18 cellular contexts compared by ENCODE assay signal in the genomic region with DNA sequence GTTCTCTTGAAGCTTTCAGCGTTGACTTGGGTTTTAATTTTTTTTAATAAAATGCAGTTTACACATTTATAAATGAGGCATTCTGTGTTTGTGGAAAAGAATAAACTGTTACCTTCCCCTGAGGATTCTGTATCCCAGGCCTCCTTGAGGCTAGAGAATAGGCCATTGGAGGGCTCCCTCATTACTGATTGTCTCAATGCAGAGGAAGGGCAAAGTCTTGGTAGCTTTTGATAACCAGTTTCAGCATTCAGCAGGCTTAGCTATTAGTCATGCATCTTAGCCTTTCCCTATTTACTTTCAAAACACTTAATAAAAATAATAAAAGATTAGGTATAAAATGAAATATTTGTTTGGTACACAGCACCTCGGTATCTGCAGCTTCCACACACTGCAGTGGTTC. TPM values are rescaled to one million over a fixed set of nuclear protein-coding genes. Genes with fewer than 3 reads are reported as not detected.
DNase-seq lines count a peak whose midpoint lies in the region; ATAC-seq, FAIRE-seq and TF ChIP-seq lines count a peak whose summit lies in the region.
"Had no signal": no experiment of that assay in that cellular context is flagged by ENCODE, and none has a peak within 500 bp of the region (broad histone marks: within the 10 kb centered on the region; RNA-seq: fewer than 3 reads in every experiment).

No MANE protein-coding gene starts in this region.

- intact Hi-C loops in HepG2 (cut with micrococcal nuclease; ENCODE audit: unreplicated experiment) = no loop called here
- intact Hi-C loops in right lobe of liver (cut with DNase I) = no loop called here

- TF ChIP-seq POLR2A in HepG2 (IDR thresholded peaks at IDR 0.05; ENCODE audit: insufficient read depth in 1 of 2, low read depth in 2 of 2, low read length in 2 of 2) (no peak), right lobe of liver (IDR thresholded peaks at IDR 0.05) (no peak)

- H3K4me3 ChIP-seq in HepG2 (replicated peaks in 1 of 3; ENCODE audit: insufficient read depth in 1 of 3, low read depth in 2 of 3, low read length in 3 of 3) = no peak overlapping the region
- no peak overlapping the region for H3K4me3 ChIP-seq in right lobe of liver
- H3K4me3 ChIP-seq in hepatocyte = no peak overlapping the region
- H3K4me3 ChIP-seq in neuron (ENCODE audit: low read length) = peak overlapping the region; percentile 30
- H3K4me3 ChIP-seq in subcutaneous abdominal adipose tissue (ENCODE audit: low read depth in 1 of 5, low read length in 5 of 5) = no peak overlapping the region
- H3K4me3 ChIP-seq in CD8-positive, alpha-beta memory T cell (ENCODE audit: low read length) = no peak overlapping the region
- H3K4me3 ChIP-seq: BLaER1 had no signal

- H3K9me3 Mint-ChIP-seq in CD8-positive, alpha-beta memory T cell = no peaks in the 10 kb centered on the region
- H3K9me3 Mint-ChIP-seq: CD14-positive monocyte; CD4-positive, alpha-beta memory T cell; H9 had no signal

- 97% methylated on average over 2 of the region's 2 CpGs for WGBS in HepG2 (ENCODE audit: low lambda C conversion rate)
- WGBS in right lobe of liver (ENCODE audit: insufficient coverage, low coverage, low lambda C conversion rate, missing lambda C conversion rate) = 98% methylated on average over 2 of the region's 2 CpGs
- 74% methylated on average over 2 of the region's 2 CpGs for WGBS in hepatocyte (ENCODE audit: low lambda C conversion rate, missing lambda C conversion rate)

- TF ChIP-seq EP300 in HepG2 (IDR thresholded peaks at IDR 0.05; ENCODE audit: low read depth in 2 of 2, low read length in 2 of 2) (no peak), HepG2 (CRISPR knock-in tag; IDR thresholded peaks at IDR 0.05; ENCODE audit: borderline replicate concordance) (no peak)

- TF ChIP-seq CTCF in HepG2 (CRISPR knock-in tag; IDR thresholded peaks at IDR 0.05) (no peak), right lobe of liver (IDR thresholded peaks at IDR 0.05) (no peak), hepatocyte (IDR thresholded peaks at IDR 0.05; ENCODE audit: poor library complexity) (no peak)

- DNase-seq in HepG2 (ENCODE audit: low spot score) = no peak
- no peak for DNase-seq in right lobe of liver
- DNase-seq in hepatocyte (ENCODE audit: low spot score) = peak; percentile 21
- DNase-seq in dermis blood vessel endothelial cell = no peak
- DNase-seq in CD8-positive, alpha-beta memory T cell = no peak
- DNase-seq: 8988T; Calu3; CD4-positive, alpha-beta memory T cell; DMS79 treated with DMSO at 0.1 percent for 48 hours; GF-D8; H9 had no signal

- no peak overlapping the region for H3K27ac ChIP-seq in HepG2 (ENCODE audit: extremely low read length, insufficient read depth, low read length)
- H3K27ac ChIP-seq in right lobe of liver = no peak overlapping the region
- H3K27ac ChIP-seq in hepatocyte = no peak overlapping the region
- H3K27ac ChIP-seq in subcutaneous abdominal adipose tissue (ENCODE audit: low read depth, low read length) = peak overlapping the region; percentile 70
- no peak overlapping the region for H3K27ac ChIP-seq in CD8-positive, alpha-beta memory T cell (ENCODE audit: low read depth, low read length)
- H3K27ac ChIP-seq: BLaER1 had no signal

- FAIRE-seq in HepG2 (lab: Jason Lieb, UNC) = no peak
- FAIRE-seq: H1 had no signal

- no peak for TF ChIP-seq RAD21 in HepG2 (CRISPR knock-in tag; IDR thresholded peaks at IDR 0.05)

- no peaks in the 10 kb centered on the region for H3K9me2 ChIP-seq in hepatocyte (replicated peaks; ENCODE audit: insufficient read depth)

- POLR2A ChIA-PET in HepG2 (lab: Yijun Ruan, JAX) = no interaction called here
- POLR2A ChIA-PET in CD8-positive, alpha-beta memory T cell (lab: Charles Lee) = no interaction called here

- H3K4me1 ChIP-seq in HepG2 (ENCODE audit: insufficient read depth, low read length) = no peaks in the 10 kb centered on the region
- no peaks in the 10 kb centered on the region for H3K4me1 ChIP-seq in right lobe of liver
- H3K4me1 ChIP-seq in hepatocyte (ENCODE audit: insufficient read depth) = no peaks in the 10 kb centered on the region
- H3K4me1 ChIP-seq in neuron (ENCODE audit: insufficient read depth, low read length) = peaks cover 36% of the 10 kb centered on the region
- peaks cover 0 to 8% (median 6%) of the 10 kb centered on the region in 5 donors for H3K4me1 ChIP-seq in subcutaneous abdominal adipose tissue (ENCODE audit: control insufficient read depth in 5 of 5, insufficient read depth in 5 of 5, low read length in 5 of 5)
- H3K4me1 ChIP-seq in CD8-positive, alpha-beta memory T cell (ENCODE audit: insufficient read depth, low read length) = no peaks in the 10 kb centered on the region
- H3K4me1 ChIP-seq: BLaER1 had no signal

- no peaks in the 10 kb centered on the region for H3K4me1 Mint-ChIP-seq in CD8-positive, alpha-beta memory T cell

- H2AFZ ChIP-seq in HepG2 (ENCODE audit: low read length) (no peak overlapping the region), hepatocyte (no peak overlapping the region), neuron (ENCODE audit: low read depth, low read length) (peak overlapping the region; percentile 59)

- CTCF ChIA-PET in HepG2 (lab: Yijun Ruan, JAX; ENCODE audit: low intra/inter-chr PET ratio, low total read pairs) = no interaction called here
- CTCF ChIA-PET in CD8-positive, alpha-beta memory T cell (lab: Charles Lee) = no interaction called here

- H3K4me2 ChIP-seq in HepG2 (ENCODE audit: low read depth, low read length) = no peak overlapping the region
- H3K4me2 ChIP-seq in hepatocyte = no peak overlapping the region
- H3K4me2 ChIP-seq: BLaER1 had no signal

- ATAC-seq in HepG2 = no peak
- ATAC-seq in right lobe of liver = no peak
- ATAC-seq in HG03520 (IDR thresholded peaks at IDR 0.05; ENCODE audit: unreplicated experiment) = no peak

- in situ Hi-C loops in HepG2 (cut with HindIII; ENCODE audit: extremely low pct_ligation_motif_present, low pct_unique_long_range_greater_than_20kb) = no loop called here

- H3K9me3 ChIP-seq in HepG2 (ENCODE audit: low read length) = no peaks in the 10 kb centered on the region
- no peaks in the 10 kb centered on the region for H3K9me3 ChIP-seq in right lobe of liver
- no peaks in the 10 kb centered on the region for H3K9me3 ChIP-seq in hepatocyte (ENCODE audit: low read depth)
- H3K9me3 ChIP-seq in neuron (ENCODE audit: low read length) = no peaks in the 10 kb centered on the region
- no peaks in the 10 kb centered on the region for H3K9me3 ChIP-seq in subcutaneous abdominal adipose tissue (ENCODE audit: control insufficient read depth in 5 of 5, low read length in 5 of 5)
- H3K9me3 ChIP-seq in CD8-positive, alpha-beta memory T cell (ENCODE audit: low read length) = no peaks in the 10 kb centered on the region
- H3K9me3 ChIP-seq: BLaER1 had no signal

- H3K27ac Mint-ChIP-seq in CD8-positive, alpha-beta memory T cell = no peak overlapping the region
- H3K27ac Mint-ChIP-seq: CD14-positive monocyte; CD4-positive, alpha-beta memory T cell had no signal

- H3K9ac ChIP-seq in HepG2 (ENCODE audit: insufficient read depth, low read depth, low read length) = no peak overlapping the region
- no peak overlapping the region for H3K9ac ChIP-seq in subcutaneous abdominal adipose tissue (ENCODE audit: low read length in 5 of 5)
- H3K9ac ChIP-seq: BLaER1 had no signal

- peaks cover 17 to 74% of the 10 kb centered on the region in 2 experiments for H3K36me3 ChIP-seq in HepG2 (replicated peaks in 1 of 2; ENCODE audit: control insufficient read depth in 1 of 2, insufficient read depth in 2 of 2, low read length in 2 of 2)
- peaks cover 0 to 29% (median 7%) of the 10 kb centered on the region in 4 donors for H3K36me3 ChIP-seq in right lobe of liver
- H3K36me3 ChIP-seq in hepatocyte (replicated peaks; ENCODE audit: insufficient read depth, low read depth) = no peaks in the 10 kb centered on the region
- peaks cover 7% of the 10 kb centered on the region for H3K36me3 ChIP-seq in neuron (ENCODE audit: insufficient read depth, low read length)
- peaks cover 25 to 39% (median 30%) of the 10 kb centered on the region in 5 donors for H3K36me3 ChIP-seq in subcutaneous abdominal adipose tissue (ENCODE audit: control insufficient read depth in 5 of 5, insufficient read depth in 5 of 5, low read length in 5 of 5)
- peaks cover 5% of the 10 kb centered on the region for H3K36me3 ChIP-seq in CD8-positive, alpha-beta memory T cell (ENCODE audit: insufficient read depth, low read length)

- BruUV-seq in HepG2 (replicated peaks; lab: Mats Ljungman, UMichigan) = no TSS peak

- no peak overlapping the region for H3K4me3 Mint-ChIP-seq in CD8-positive, alpha-beta memory T cell
- H3K4me3 Mint-ChIP-seq: CD14-positive monocyte; CD4-positive, alpha-beta memory T cell; H9 had no signal

- no peaks in the 10 kb centered on the region for H3K27me3 Mint-ChIP-seq in CD8-positive, alpha-beta memory T cell
- H3K27me3 Mint-ChIP-seq: CD4-positive, alpha-beta memory T cell had no signal

- H4K20me1 ChIP-seq in HepG2 (ENCODE audit: insufficient read depth, low read length) (no peaks in the 10 kb centered on the region), hepatocyte (ENCODE audit: insufficient read depth, poor library complexity, severe bottlenecking) (no peaks in the 10 kb centered on the region)
- H4K20me1 ChIP-seq: BLaER1 had no signal

- peaks cover 5 to 36% (median 13%) of the 10 kb centered on the region in 3 donors for H3K36me3 Mint-ChIP-seq in CD8-positive, alpha-beta memory T cell

- H3K79me2 ChIP-seq in HepG2 (ENCODE audit: insufficient read depth, low read length) (no peaks in the 10 kb centered on the region), hepatocyte (no peaks in the 10 kb centered on the region)

- H3K27me3 ChIP-seq in HepG2 (ENCODE audit: control insufficient read depth in 1 of 2, insufficient read depth in 2 of 2, low read length in 2 of 2) (no peaks in the 10 kb centered on the region), right lobe of liver (no peaks in the 10 kb centered on the region), hepatocyte (no peaks in the 10 kb centered on the region), neuron (ENCODE audit: insufficient read depth, low read length) (no peaks in the 10 kb centered on the region), subcutaneous abdominal adipose tissue (ENCODE audit: control insufficient read depth in 5 of 5, insufficient read depth in 4 of 5, low read length in 5 of 5) (no peaks in the 10 kb centered on the region)
- H3K27me3 ChIP-seq in CD8-positive, alpha-beta memory T cell (ENCODE audit: insufficient read depth, low read length, poor library complexity, severe bottlenecking) = no peaks in the 10 kb centered on the region
- H3K27me3 ChIP-seq: BLaER1 had no signal

RNA-seq across cellular contexts. Expression of a gene that starts 58.1 kb away (rescaled TPM):
- total RNA-seq in HepG2 (2016; rRNA removed; fragmentation: Illumina TruSeq; extraction: Trizol) = 3.0 and 5.0 TPM in 2 replicates
- 3.1 and 4.3 TPM in 2 replicates for total RNA-seq in HepG2 (2016; cell fraction: cytosol; rRNA removed; fragmentation: Illumina TruSeq; extraction: Trizol; ENCODE audit: low read depth)
- 2.5 and 4.2 TPM in 2 replicates for total RNA-seq in HepG2 (2016; cell fraction: insoluble cytoplasmic fraction; rRNA removed; fragmentation: Illumina TruSeq; extraction: Trizol)
- 4.1 and 4.3 TPM in 2 replicates for total RNA-seq in HepG2 (2016; cell fraction: membrane; rRNA removed; fragmentation: Illumina TruSeq; extraction: Trizol)
- 9.0 and 9.1 TPM in 2 replicates for total RNA-seq in HepG2 (2016; cell fraction: nucleus; rRNA removed; fragmentation: Illumina TruSeq; extraction: Trizol)
- polyA plus RNA-seq in HepG2 (2011; rRNA removed) = 1.0 and 1.6 TPM in 2 replicates
- 0.47 and 0.66 TPM in 2 replicates for polyA plus RNA-seq in HepG2 (2011; cell fraction: cytosol; rRNA removed)
- polyA plus RNA-seq in HepG2 (2011; cell fraction: nucleus; rRNA removed) = 12.1 and 16.1 TPM in 2 replicates
- 7.7 and 7.9 TPM in 2 replicates for polyA plus RNA-seq in HepG2 (2012)
- 1.1 and 1.2 TPM in 2 replicates for polyA plus RNA-seq in HepG2 (2016; cell fraction: cytosol; fragmentation: Illumina TruSeq; extraction: Trizol; ENCODE audit: low read depth)
- 6.4 and 9.1 TPM in 2 replicates for polyA plus RNA-seq in HepG2 (2016; cell fraction: insoluble cytoplasmic fraction; fragmentation: Illumina TruSeq; extraction: Trizol; ENCODE audit: low read depth)
- polyA plus RNA-seq in HepG2 (2016; cell fraction: membrane; fragmentation: Illumina TruSeq; extraction: Trizol; ENCODE audit: low read depth) = 3.3 and 4.0 TPM in 2 replicates
- polyA plus RNA-seq in HepG2 (2016; cell fraction: nucleus; fragmentation: Illumina TruSeq; extraction: Trizol; ENCODE audit: insufficient read depth, low read depth) = 24.6 and 24.9 TPM in 2 replicates
- 0.82 and 6.6 TPM in 2 replicates for polyA minus RNA-seq in HepG2 (2011; rRNA and poly(A)+ RNA removed; ENCODE audit: low replicate concordance)
- 2.1 and 2.2 TPM in 2 replicates for polyA minus RNA-seq in HepG2 (2011; cell fraction: cytosol; rRNA and poly(A)+ RNA removed)
- polyA minus RNA-seq in HepG2 (2011; cell fraction: nucleus; rRNA and poly(A)+ RNA removed) = 16.4 and 25.8 TPM in 2 replicates
- not detected for total RNA-seq in right lobe of liver
- total RNA-seq in hepatocyte = 0.07 TPM in 1 of 2 replicates, not detected in the other
- 0.52 TPM in 1 of 2 replicates, not detected in the other for polyA plus RNA-seq in hepatocyte
- total RNA-seq in dermis blood vessel endothelial cell = 0.34 TPM in 1 of 2 replicates, not detected in the other
- total RNA-seq in CD8-positive, alpha-beta memory T cell = not detected
- not detected for polyA plus RNA-seq in CD8-positive, alpha-beta memory T cell
- total RNA-seq: CD4-positive, alpha-beta memory T cell had no signal
- polyA plus RNA-seq: AG04450; CD14-positive monocyte; CD4-positive, alpha-beta memory T cell had no signal
